In the genomic region with DNA sequence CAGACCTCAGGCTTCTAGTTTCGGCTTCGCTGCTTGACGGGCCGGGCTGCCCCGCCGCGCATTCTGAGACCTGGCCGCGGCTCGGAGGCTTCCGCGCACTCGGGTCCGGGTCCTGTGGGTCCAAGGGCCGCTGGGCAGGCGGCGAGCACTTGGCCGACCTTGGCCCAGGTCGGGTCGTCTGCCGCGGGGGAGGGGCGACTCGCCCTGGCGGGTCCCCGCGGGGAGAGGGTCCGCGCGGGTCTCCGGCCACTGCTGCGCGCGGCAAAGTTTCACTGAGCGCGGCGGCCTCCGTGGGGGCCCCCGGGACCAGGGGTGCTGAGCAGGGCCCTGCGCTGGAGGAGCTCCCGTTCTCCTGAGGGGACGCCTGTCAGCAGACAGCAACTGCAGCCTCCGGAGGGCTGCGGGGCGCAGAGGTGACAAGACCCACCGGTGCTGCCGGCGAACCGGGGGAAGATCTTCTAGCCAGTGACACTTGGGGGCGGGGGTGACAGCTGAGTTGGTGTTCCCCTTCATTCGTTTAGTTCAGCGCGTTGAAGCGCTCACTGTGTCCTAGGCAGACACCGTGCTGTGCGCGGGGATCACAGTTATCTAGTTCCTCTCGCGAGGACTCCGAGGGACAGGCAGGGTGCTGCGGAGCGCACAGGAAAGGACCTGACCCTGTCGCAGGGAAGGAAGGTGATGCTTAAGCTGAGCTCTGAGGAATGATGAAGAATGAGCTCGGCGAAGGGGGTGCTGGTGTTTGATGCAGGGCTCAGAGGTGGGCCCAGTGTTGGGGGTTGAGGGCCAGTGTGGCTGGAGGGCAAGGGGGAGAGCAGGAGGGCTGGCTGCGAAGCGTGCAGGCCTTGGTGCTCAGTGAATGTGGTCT, we compare ENCODE assay signal across 1 cellular context.
TF ChIP-seq lines count a peak whose summit lies in the region.

No MANE protein-coding gene starts in this region.

TF ChIP-seq in K562, 482 proteins besides CTCF, POLR2A, EP300 and RAD21 (continued from another document and continues in another):
- TF ChIP-seq, protein P1, sequence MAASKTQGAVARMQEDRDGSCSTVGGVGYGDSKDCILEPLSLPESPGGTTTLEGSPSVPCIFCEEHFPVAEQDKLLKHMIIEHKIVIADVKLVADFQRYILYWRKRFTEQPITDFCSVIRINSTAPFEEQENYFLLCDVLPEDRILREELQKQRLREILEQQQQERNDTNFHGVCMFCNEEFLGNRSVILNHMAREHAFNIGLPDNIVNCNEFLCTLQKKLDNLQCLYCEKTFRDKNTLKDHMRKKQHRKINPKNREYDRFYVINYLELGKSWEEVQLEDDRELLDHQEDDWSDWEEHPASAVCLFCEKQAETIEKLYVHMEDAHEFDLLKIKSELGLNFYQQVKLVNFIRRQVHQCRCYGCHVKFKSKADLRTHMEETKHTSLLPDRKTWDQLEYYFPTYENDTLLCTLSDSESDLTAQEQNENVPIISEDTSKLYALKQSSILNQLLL (CRISPR knock-in tag; IDR thresholded peaks at IDR 0.05; ENCODE audit: borderline replicate concordance): no peak
- TF ChIP-seq ZNF561 (CRISPR knock-in tag; conservative IDR thresholded peaks at IDR 0.05) (no peak), ZNF263 (CRISPR knock-in tag; IDR thresholded peaks at IDR 0.05; ENCODE audit: borderline replicate concordance) (peak; percentile 62; the same call in 1 of the 2 replicates), NFE2L1 (tag; IDR thresholded peaks at IDR 0.05; ENCODE audit: borderline replicate concordance, low read depth) (no peak), PML (IDR thresholded peaks at IDR 0.05; ENCODE audit: low read length) (0 out of 2 replicates have a peak, but pooled peaks have one; percentile 3), CBFB (CRISPR knock-in tag; IDR thresholded peaks at IDR 0.05) (peak; percentile 66), ZNF274 (IDR thresholded peaks at IDR 0.05; ENCODE audit: borderline replicate concordance, low read depth, low read length) (no peak), ZNF212 (CRISPR knock-in tag; IDR thresholded peaks at IDR 0.05) (no peak), MCM5 (IDR thresholded peaks at IDR 0.05; ENCODE audit: low read depth) (no peak), HNRNPLL (IDR thresholded peaks at IDR 0.05; ENCODE audit: low read depth, low read length, poor library complexity, severe bottlenecking) (peak; percentile 17), KHSRP (IDR thresholded peaks at IDR 0.05) (no peak), SLC30A9 (CRISPR knock-in tag; IDR thresholded peaks at IDR 0.05) (no peak), ZNF717 (CRISPR knock-in tag; IDR thresholded peaks at IDR 0.05) (peak; percentile 80; the same call in 1 of the 2 replicates), CBX2 (IDR thresholded peaks at IDR 0.05; ENCODE audit: insufficient read depth, low read length, poor library complexity, severe bottlenecking) (no peak), NFIC (IDR thresholded peaks at IDR 0.05) (peak; percentile 3; the same call in 1 of the 2 replicates), BMI1 (IDR thresholded peaks at IDR 0.05; ENCODE audit: low read length) (no peak), SMARCE1 (IDR thresholded peaks at IDR 0.05) (no peak; the same call in 1 of the 2 replicates), YY1 (IDR thresholded peaks at IDR 0.05; ENCODE audit: borderline replicate concordance in 1 of 3, control insufficient read depth in 1 of 3, extremely low read depth in 1 of 3, insufficient read depth in 3 of 3, insufficient read length in 1 of 3, insufficient replicate concordance in 2 of 3, low read depth in 1 of 3, low read length in 2 of 3) (no peak), RBBP5 (IDR thresholded peaks at IDR 0.05; ENCODE audit: borderline replicate concordance, insufficient read depth, low read length, poor library complexity, severe bottlenecking) (peak; percentile 82), NFRKB (IDR thresholded peaks at IDR 0.05; ENCODE audit: low read depth) (peak; percentile 14; the same call in 1 of the 2 replicates), DIDO1 (tag; IDR thresholded peaks at IDR 0.05; ENCODE audit: low read depth) (no peak), NFXL1 (CRISPR knock-in tag; IDR thresholded peaks at IDR 0.05) (no peak), MBD2 (IDR thresholded peaks at IDR 0.05; ENCODE audit: borderline replicate concordance, low read depth) (0 out of 2 replicates have a peak, but pooled peaks have one; percentile 18), HDGF (IDR thresholded peaks at IDR 0.05) (peak; percentile 98), SIX5 (IDR thresholded peaks at IDR 0.05; ENCODE audit: borderline replicate concordance in 1 of 2, insufficient read depth in 1 of 2, low read depth in 1 of 2, low read length in 2 of 2) (no peak), ZNF3 (CRISPR knock-in tag; IDR thresholded peaks at IDR 0.05) (no peak), ZNF551 (CRISPR knock-in tag; IDR thresholded peaks at IDR 0.05) (no peak), MYNN (IDR thresholded peaks at IDR 0.05) (0 out of 2 replicates have a peak, but pooled peaks have one; percentile 41), MYNN (CRISPR knock-in tag; IDR thresholded peaks at IDR 0.05) (no peak), ZNF79 (CRISPR knock-in tag; IDR thresholded peaks at IDR 0.05; ENCODE audit: low read depth) (no peak), FOXA3 (CRISPR knock-in tag; conservative IDR thresholded peaks at IDR 0.05 in 1 of 2, IDR thresholded peaks at IDR 0.05 in 1 of 2) (no peak), HNRNPL (IDR thresholded peaks at IDR 0.05; ENCODE audit: low read depth, low read length) (no peak), KAT8 (IDR thresholded peaks at IDR 0.05; ENCODE audit: low read depth) (no peak), NBN (IDR thresholded peaks at IDR 0.05; ENCODE audit: low read depth) (0 out of 2 replicates have a peak, but pooled peaks have one; percentile 20)
- TF ChIP-seq, protein P2, sequence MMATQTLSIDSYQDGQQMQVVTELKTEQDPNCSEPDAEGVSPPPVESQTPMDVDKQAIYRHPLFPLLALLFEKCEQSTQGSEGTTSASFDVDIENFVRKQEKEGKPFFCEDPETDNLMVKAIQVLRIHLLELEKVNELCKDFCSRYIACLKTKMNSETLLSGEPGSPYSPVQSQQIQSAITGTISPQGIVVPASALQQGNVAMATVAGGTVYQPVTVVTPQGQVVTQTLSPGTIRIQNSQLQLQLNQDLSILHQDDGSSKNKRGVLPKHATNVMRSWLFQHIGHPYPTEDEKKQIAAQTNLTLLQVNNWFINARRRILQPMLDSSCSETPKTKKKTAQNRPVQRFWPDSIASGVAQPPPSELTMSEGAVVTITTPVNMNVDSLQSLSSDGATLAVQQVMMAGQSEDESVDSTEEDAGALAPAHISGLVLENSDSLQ (IDR thresholded peaks at IDR 0.05): peak; percentile 58
- TF ChIP-seq, protein P3, sequence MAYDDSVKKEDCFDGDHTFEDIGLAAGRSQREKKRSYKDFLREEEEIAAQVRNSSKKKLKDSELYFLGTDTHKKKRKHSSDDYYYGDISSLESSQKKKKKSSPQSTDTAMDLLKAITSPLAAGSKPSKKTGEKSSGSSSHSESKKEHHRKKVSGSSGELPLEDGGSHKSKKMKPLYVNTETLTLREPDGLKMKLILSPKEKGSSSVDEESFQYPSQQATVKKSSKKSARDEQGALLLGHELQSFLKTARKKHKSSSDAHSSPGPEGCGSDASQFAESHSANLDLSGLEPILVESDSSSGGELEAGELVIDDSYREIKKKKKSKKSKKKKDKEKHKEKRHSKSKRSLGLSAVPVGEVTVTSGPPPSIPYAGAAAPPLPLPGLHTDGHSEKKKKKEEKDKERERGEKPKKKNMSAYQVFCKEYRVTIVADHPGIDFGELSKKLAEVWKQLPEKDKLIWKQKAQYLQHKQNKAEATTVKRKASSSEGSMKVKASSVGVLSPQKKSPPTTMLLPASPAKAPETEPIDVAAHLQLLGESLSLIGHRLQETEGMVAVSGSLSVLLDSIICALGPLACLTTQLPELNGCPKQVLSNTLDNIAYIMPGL (CRISPR knock-in tag; IDR thresholded peaks at IDR 0.05): peak; percentile 46; the same call in 1 of the 2 replicates
- TF ChIP-seq, protein P4, sequence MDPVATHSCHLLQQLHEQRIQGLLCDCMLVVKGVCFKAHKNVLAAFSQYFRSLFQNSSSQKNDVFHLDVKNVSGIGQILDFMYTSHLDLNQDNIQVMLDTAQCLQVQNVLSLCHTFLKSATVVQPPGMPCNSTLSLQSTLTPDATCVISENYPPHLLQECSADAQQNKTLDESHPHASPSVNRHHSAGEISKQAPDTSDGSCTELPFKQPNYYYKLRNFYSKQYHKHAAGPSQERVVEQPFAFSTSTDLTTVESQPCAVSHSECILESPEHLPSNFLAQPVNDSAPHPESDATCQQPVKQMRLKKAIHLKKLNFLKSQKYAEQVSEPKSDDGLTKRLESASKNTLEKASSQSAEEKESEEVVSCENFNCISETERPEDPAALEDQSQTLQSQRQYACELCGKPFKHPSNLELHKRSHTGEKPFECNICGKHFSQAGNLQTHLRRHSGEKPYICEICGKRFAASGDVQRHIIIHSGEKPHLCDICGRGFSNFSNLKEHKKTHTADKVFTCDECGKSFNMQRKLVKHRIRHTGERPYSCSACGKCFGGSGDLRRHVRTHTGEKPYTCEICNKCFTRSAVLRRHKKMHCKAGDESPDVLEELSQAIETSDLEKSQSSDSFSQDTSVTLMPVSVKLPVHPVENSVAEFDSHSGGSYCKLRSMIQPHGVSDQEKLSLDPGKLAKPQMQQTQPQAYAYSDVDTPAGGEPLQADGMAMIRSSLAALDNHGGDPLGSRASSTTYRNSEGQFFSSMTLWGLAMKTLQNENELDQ (CRISPR knock-in tag; IDR thresholded peaks at IDR 0.05; ENCODE audit: borderline replicate concordance): peak; percentile 84; the same call in 1 of the 2 replicates
- TF ChIP-seq, protein P5, sequence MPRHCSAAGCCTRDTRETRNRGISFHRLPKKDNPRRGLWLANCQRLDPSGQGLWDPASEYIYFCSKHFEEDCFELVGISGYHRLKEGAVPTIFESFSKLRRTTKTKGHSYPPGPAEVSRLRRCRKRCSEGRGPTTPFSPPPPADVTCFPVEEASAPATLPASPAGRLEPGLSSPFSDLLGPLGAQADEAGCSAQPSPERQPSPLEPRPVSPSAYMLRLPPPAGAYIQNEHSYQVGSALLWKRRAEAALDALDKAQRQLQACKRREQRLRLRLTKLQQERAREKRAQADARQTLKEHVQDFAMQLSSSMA (CRISPR knock-in tag; IDR thresholded peaks at IDR 0.05): no peak
- TF ChIP-seq, protein P6, sequence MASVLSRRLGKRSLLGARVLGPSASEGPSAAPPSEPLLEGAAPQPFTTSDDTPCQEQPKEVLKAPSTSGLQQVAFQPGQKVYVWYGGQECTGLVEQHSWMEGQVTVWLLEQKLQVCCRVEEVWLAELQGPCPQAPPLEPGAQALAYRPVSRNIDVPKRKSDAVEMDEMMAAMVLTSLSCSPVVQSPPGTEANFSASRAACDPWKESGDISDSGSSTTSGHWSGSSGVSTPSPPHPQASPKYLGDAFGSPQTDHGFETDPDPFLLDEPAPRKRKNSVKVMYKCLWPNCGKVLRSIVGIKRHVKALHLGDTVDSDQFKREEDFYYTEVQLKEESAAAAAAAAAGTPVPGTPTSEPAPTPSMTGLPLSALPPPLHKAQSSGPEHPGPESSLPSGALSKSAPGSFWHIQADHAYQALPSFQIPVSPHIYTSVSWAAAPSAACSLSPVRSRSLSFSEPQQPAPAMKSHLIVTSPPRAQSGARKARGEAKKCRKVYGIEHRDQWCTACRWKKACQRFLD (CRISPR knock-in tag; IDR thresholded peaks at IDR 0.05): peak; percentile 76
- TF ChIP-seq, protein P7, sequence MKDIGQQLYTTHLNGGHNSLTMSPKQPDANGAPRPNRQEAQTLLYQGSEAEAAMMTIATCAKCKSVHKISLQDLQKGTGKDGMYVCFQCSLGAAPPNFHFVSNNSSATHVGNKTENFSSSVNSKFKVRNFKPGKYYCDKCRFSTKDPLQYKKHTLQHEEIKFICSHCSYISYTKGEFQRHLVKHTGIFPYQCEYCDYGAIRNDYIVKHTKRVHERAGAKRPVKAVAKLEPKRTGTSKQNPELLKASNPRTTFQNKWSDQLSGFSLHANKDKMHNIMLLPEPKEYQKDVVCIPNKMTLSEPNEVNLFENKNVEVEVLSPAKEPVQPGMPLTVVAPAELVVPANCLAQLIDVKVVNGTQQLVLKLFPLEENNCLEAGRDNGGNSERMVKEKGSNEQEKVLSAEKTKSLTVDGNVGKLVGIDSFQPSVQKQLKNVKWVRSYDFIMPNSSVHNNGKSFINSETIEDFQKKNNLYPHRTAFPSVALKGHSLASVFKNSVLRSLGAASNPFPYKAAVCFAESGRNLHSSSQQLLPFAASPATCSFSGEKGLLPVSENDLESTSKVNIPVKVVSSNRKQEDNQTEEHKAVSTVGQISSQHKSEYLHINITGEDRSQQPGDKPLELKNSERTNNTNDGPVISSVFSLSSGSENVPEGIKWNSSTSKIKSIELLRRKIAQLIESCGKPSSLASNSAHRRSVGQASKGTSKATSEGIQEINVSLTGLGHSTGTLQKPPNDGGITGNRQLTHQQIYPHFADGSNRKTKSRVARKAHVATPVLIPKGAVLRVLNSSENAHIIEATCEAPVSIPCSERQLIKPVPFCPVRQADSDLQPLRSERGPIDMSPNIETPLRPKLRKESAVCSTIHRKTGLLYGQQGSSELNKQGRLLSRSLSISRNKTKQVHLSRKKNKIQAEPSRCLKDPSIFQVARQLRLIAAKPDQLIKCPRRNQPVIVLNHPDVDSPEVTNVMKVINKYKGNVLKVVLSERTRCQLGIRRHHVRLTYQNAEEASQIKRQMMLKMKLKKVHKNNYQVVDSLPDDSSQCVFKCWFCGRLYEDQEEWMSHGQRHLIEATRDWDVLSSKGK (CRISPR knock-in tag; IDR thresholded peaks at IDR 0.05): no peak
- TF ChIP-seq, protein P8, sequence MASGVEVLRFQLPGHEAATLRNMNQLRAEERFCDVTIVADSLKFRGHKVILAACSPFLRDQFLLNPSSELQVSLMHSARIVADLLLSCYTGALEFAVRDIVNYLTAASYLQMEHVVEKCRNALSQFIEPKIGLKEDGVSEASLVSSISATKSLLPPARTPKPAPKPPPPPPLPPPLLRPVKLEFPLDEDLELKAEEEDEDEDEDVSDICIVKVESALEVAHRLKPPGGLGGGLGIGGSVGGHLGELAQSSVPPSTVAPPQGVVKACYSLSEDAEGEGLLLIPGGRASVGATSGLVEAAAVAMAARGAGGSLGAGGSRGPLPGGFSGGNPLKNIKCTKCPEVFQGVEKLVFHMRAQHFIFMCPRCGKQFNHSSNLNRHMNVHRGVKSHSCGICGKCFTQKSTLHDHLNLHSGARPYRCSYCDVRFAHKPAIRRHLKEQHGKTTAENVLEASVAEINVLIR (CRISPR knock-in tag; IDR thresholded peaks at IDR 0.05): no peak
- TF ChIP-seq, protein P9, sequence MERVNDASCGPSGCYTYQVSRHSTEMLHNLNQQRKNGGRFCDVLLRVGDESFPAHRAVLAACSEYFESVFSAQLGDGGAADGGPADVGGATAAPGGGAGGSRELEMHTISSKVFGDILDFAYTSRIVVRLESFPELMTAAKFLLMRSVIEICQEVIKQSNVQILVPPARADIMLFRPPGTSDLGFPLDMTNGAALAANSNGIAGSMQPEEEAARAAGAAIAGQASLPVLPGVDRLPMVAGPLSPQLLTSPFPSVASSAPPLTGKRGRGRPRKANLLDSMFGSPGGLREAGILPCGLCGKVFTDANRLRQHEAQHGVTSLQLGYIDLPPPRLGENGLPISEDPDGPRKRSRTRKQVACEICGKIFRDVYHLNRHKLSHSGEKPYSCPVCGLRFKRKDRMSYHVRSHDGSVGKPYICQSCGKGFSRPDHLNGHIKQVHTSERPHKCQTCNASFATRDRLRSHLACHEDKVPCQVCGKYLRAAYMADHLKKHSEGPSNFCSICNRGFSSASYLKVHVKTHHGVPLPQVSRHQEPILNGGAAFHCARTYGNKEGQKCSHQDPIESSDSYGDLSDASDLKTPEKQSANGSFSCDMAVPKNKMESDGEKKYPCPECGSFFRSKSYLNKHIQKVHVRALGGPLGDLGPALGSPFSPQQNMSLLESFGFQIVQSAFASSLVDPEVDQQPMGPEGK (CRISPR knock-in tag; IDR thresholded peaks at IDR 0.05; ENCODE audit: borderline replicate concordance): no peak
- TF ChIP-seq, protein P10, sequence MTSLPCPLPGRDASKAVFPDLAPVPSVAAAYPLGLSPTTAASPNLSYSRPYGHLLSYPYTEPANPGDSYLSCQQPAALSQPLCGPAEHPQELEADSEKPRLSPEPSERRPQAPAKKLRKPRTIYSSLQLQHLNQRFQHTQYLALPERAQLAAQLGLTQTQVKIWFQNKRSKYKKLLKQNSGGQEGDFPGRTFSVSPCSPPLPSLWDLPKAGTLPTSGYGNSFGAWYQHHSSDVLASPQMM (CRISPR knock-in tag; IDR thresholded peaks at IDR 0.05): no peak
